In genomic region chr2:217995741-217996141, GRCh38 we compare ENCODE assay signal across 1 cellular context.
TF ChIP-seq lines count a peak whose summit lies in the region.

No MANE protein-coding gene starts in this region.

TF ChIP-seq in IMR-90, 13 proteins besides CTCF, POLR2A, EP300 and RAD21:
- TF ChIP-seq BHLHE40 (IDR thresholded peaks at IDR 0.05; ENCODE audit: low read depth, low read length) (no peak), MAZ (IDR thresholded peaks at IDR 0.05; ENCODE audit: borderline replicate concordance, low read depth, low read length) (peak; percentile 4; the same call in 1 of the 2 replicates)
TF ChIP-seq in IMR-90: peak in this region for 1.
